In genomic region chr2:28401948-28402550, GRCh38 we compare ENCODE assay signal across 16 cellular contexts. TPM values are rescaled to one million over a fixed set of nuclear protein-coding genes. Genes with fewer than 3 reads are reported as not detected.
DNase-seq lines count a peak whose midpoint lies in the region; ATAC-seq and TF ChIP-seq lines count a peak whose summit lies in the region.
"Had no signal": no experiment of that assay in that cellular context is flagged by ENCODE, and none has a peak within 500 bp of the region (broad histone marks: within the 10 kb centered on the region; RNA-seq: fewer than 3 reads in every experiment).

No MANE protein-coding gene starts in this region.

- TF ChIP-seq CTCF in coronary artery (IDR thresholded peaks at IDR 0.05) (no peak), gastrocnemius medialis (IDR thresholded peaks at IDR 0.05 in 4 of 5, conservative IDR thresholded peaks at IDR 0.05 in 1 of 5) (no peak), endothelial cell (IDR thresholded peaks at IDR 0.05; ENCODE audit: unreplicated experiment) (no peak)

- in situ Hi-C loops in GM23248 (cut with MboI) (no loop called here), gastrocnemius medialis (cut with MboI; ENCODE audit: low sequenced_read_pairs in 4 of 4) (no loop called here)

- no peaks in the 10 kb centered on the region for H3K9me2 ChIP-seq in GM23248 (ENCODE audit: insufficient read depth)

- peaks cover 58% of the 10 kb centered on the region for H3K36me3 Mint-ChIP-seq in activated naive CD4-positive, alpha-beta T cell treated with anti-CD3 and anti-CD28 coated beads, Interleukin-2, amount 10 ng/mL, durations not matched to agents 7 days and 5 days
- peaks cover 8% of the 10 kb centered on the region for H3K36me3 Mint-ChIP-seq in endothelial cell (ENCODE audit: low read depth, unreplicated experiment)

- peaks cover 32% of the 10 kb centered on the region for H4K20me1 ChIP-seq in GM23248 (ENCODE audit: insufficient read depth)

- no peak overlapping the region for H3K4me3 ChIP-seq in GM23248
- peak overlapping the region; percentile 83 for H3K4me3 ChIP-seq in coronary artery
- H3K4me3 ChIP-seq in gastrocnemius medialis = no peak overlapping the region
- H3K4me3 ChIP-seq: HAP-1, K562 had no signal

- 66% methylated on average over 6 of the region's 6 CpGs for WGBS in GM23248 (ENCODE audit: low coverage in 1 of 2, low lambda C conversion rate in 2 of 2, missing lambda C conversion rate in 2 of 2), 2 experiments

- H2AFZ ChIP-seq in GM23248 = no peak overlapping the region

- peak overlapping the region; percentile 98; the same call in 1 of the 2 replicates for H3K27ac ChIP-seq in GM23248
- H3K27ac ChIP-seq in coronary artery = peak overlapping the region in 1 of 2 donors; percentile 2
- H3K27ac ChIP-seq in gastrocnemius medialis = peak overlapping the region; percentile 15 to 100 (median 98)

- peaks cover 54% of the 10 kb centered on the region for H3K4me1 Mint-ChIP-seq in activated naive CD4-positive, alpha-beta T cell treated with anti-CD3 and anti-CD28 coated beads, Interleukin-2, amount 10 ng/mL, durations not matched to agents 7 days and 5 days
- peaks cover 19% of the 10 kb centered on the region for H3K4me1 Mint-ChIP-seq in endothelial cell (ENCODE audit: unreplicated experiment)

- H3K27me3 Mint-ChIP-seq in activated naive CD4-positive, alpha-beta T cell treated with anti-CD3 and anti-CD28 coated beads, Interleukin-2, amount 10 ng/mL, durations not matched to agents 7 days and 5 days = no peaks in the 10 kb centered on the region
- H3K27me3 Mint-ChIP-seq in endothelial cell (ENCODE audit: unreplicated experiment) = peaks cover 11% of the 10 kb centered on the region

- no peaks in the 10 kb centered on the region for H3K27me3 ChIP-seq in GM23248 (replicated peaks; ENCODE audit: insufficient read depth)
- H3K27me3 ChIP-seq in gastrocnemius medialis = no peaks in the 10 kb centered on the region

- no peaks in the 10 kb centered on the region for H3K9me3 Mint-ChIP-seq in activated naive CD4-positive, alpha-beta T cell treated with anti-CD3 and anti-CD28 coated beads, Interleukin-2, amount 10 ng/mL, durations not matched to agents 7 days and 5 days
- H3K9me3 Mint-ChIP-seq in endothelial cell (ENCODE audit: unreplicated experiment) = no peaks in the 10 kb centered on the region

- H3K4me1 ChIP-seq in GM23248 (ENCODE audit: insufficient read depth) (peaks cover 68% of the 10 kb centered on the region), gastrocnemius medialis (peaks cover 83 to 93% of the 10 kb centered on the region in 2 donors)

- intact Hi-C loops in gastrocnemius medialis (cut with DNase I; ENCODE audit: low total_unique reads) = no loop called here

- no peak for DNase-seq in activated naive CD4-positive, alpha-beta T cell treated with anti-CD3 and anti-CD28 coated beads, Interleukin-2, amount 10 ng/mL, durations not matched to agents 7 days and 5 days
- no peak for DNase-seq in activated naive CD4-positive, alpha-beta T cell treated with anti-CD3 and anti-CD28 coated beads, Interleukin-2, amount 50 U/mL, for 16 hours
- DNase-seq in GM23248 = no peak
- DNase-seq in coronary artery (ENCODE audit: low spot score) = no peak
- DNase-seq in gastrocnemius medialis = no peak
- no peak for DNase-seq in DMS 273 (lab: John Stamatoyannopoulos, UW; ENCODE audit: unreplicated experiment)
- no peak for DNase-seq in NCI-H526 (lab: John Stamatoyannopoulos, UW)
- DNase-seq in endothelial cell (ENCODE audit: low spot score) = no peak
- DNase-seq: activated CD8-positive, alpha-beta memory T cell treated with anti-CD3 and anti-CD28 coated beads for 24 hours; activated effector memory CD4-positive, alpha-beta T cell treated with anti-CD3 and anti-CD28 coated beads, Interleukin-2, amount 50 U/mL, for 16 hours; GDM1; kidney glomerular epithelial cell; mesendoderm; NCI-H1930 had no signal

- no peaks in the 10 kb centered on the region for H3K9me3 ChIP-seq in GM23248 (ENCODE audit: low read depth)
- H3K9me3 ChIP-seq in gastrocnemius medialis = no peaks in the 10 kb centered on the region
- H3K9me3 ChIP-seq: HAP-1 had no signal

- no peak overlapping the region for H3K4me3 Mint-ChIP-seq in activated naive CD4-positive, alpha-beta T cell treated with anti-CD3 and anti-CD28 coated beads, Interleukin-2, amount 10 ng/mL, durations not matched to agents 7 days and 5 days
- H3K4me3 Mint-ChIP-seq in endothelial cell (ENCODE audit: unreplicated experiment) = no peak overlapping the region

- peak overlapping the region; percentile 35 for H3K27ac Mint-ChIP-seq in activated naive CD4-positive, alpha-beta T cell treated with anti-CD3 and anti-CD28 coated beads, Interleukin-2, amount 10 ng/mL, durations not matched to agents 7 days and 5 days
- H3K27ac Mint-ChIP-seq in endothelial cell (ENCODE audit: unreplicated experiment) = no peak overlapping the region

- H3K79me2 ChIP-seq in GM23248 (ENCODE audit: insufficient read depth) = peaks cover 100% of the 10 kb centered on the region

- H3F3A ChIP-seq in GM23248 (ENCODE audit: insufficient read depth) = peaks cover 86% of the 10 kb centered on the region

- H3K9ac ChIP-seq in GM23248 = 0 out of 2 replicates have a peak overlapping the region, but pooled peaks have one; percentile 9

- peaks cover 48% of the 10 kb centered on the region for H3K36me3 ChIP-seq in GM23248 (ENCODE audit: low read depth)
- peaks cover 15 to 64% of the 10 kb centered on the region in 2 donors for H3K36me3 ChIP-seq in gastrocnemius medialis
- H3K36me3 ChIP-seq: HAP-1 had no signal

- no peak for ATAC-seq in gastrocnemius medialis
- ATAC-seq: K562 had no signal

- H3K4me2 ChIP-seq in GM23248 (ENCODE audit: unreplicated experiment) = no peak overlapping the region

- no peak for TF ChIP-seq POLR2A in gastrocnemius medialis (IDR thresholded peaks at IDR 0.05)

- CTCF ChIA-PET in activated naive CD4-positive, alpha-beta T cell treated with anti-CD3 and anti-CD28 coated beads, Interleukin-2, amount 10 ng/mL, durations not matched to agents 7 days and 5 days (lab: Charles Lee) = interaction anchor here (0.8 to 2.3 kb wide), 3 partner anchors 8 to 648 kb away, joined by 3 to 10 read pairs (median 4); no protein-coding TSS in a partner anchor

RNA-seq across cellular contexts. Expression of gene FOSL2, which starts 9.4 kb away (rescaled TPM):
- total RNA-seq in GM23248 (2014; rRNA removed; shearing (Covaris generic)) = 78.0 and 83.5 TPM in 2 replicates
- 42.4 and 45.0 TPM in 2 replicates for polyA plus RNA-seq in GM23248 (2016; fragmentation: Nextera tagmentation; extraction: Ambion mirVana)
- total RNA-seq in gastrocnemius medialis = 100 to 1,000 TPM; 193 to 214 (median 210) TPM
- total RNA-seq in endothelial cell (ENCODE audit: unreplicated experiment) = 24.4 TPM
